ENCODE assay signal across 8 cellular contexts in the genomic region with DNA sequence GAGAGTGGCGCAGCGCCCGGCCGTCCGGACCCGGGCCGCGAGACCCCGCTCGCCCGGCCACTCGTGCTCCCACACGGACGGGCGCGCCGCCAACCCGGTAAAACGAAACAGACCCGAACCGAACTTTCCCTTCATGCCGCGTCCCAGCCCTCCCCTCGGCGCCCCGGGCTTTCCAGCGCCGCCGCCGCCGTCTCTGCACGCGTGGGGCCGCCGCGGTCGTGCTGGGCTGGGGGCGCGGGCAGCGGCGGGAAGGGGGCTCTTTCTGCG. TPM values are rescaled to one million over a fixed set of nuclear protein-coding genes. Genes with fewer than 3 reads are reported as not detected.
A peak's percentile ranks its signal among the peaks of the same experiment; 100 is the strongest.
DNase-seq lines count a peak whose midpoint lies in the region; FAIRE-seq and TF ChIP-seq lines count a peak whose summit lies in the region.

No MANE protein-coding gene starts in this region.

- H3K9me3 ChIP-seq in kidney (ENCODE audit: control insufficient read depth in 1 of 2, low read length in 2 of 2), result no peaks in the 10 kb centered on the region
- no peaks in the 10 kb centered on the region for H3K9me3 ChIP-seq in testis

- CTCF ChIA-PET in Calu3 (lab: Charles Lee), result no interaction called here

- peaks cover 7% of the 10 kb centered on the region for H3K36me3 Mint-ChIP-seq in activated T-helper 2 cell treated with anti-CD3 and anti-CD28 coated beads, Interferon-gamma antibody, Interleukin-2, Interleukin-4, amounts not matched to agents 10 μg/mL and 5 μg/mL and 100 μg/mL, durations not matched to agents 14 hours and 24 hours and 36 hours (ENCODE audit: low read depth)
- H3K36me3 Mint-ChIP-seq in activated CD4-positive, alpha-beta T cell treated with anti-CD3 and anti-CD28 coated beads, Interleukin-2, amount 10 ng/mL, durations not matched to agents 24 days and 14 days (ENCODE audit: low read depth), result peaks cover 7% of the 10 kb centered on the region
- H3K36me3 Mint-ChIP-seq in Calu3 (ENCODE audit: insufficient read depth, unreplicated experiment), result no peaks in the 10 kb centered on the region

- no TSS peak for BruUV-seq in Calu3 (replicated peaks; lab: Mats Ljungman, UMichigan)

- H3K27ac ChIP-seq in kidney (ENCODE audit: low read depth in 2 of 2, low read length in 2 of 2), result peak overlapping the region; percentile 90 to 92
- H3K27ac ChIP-seq in testis, result peak overlapping the region; percentile 90 to 95

- H3K4me1 Mint-ChIP-seq in activated T-helper 2 cell treated with anti-CD3 and anti-CD28 coated beads, Interferon-gamma antibody, Interleukin-2, Interleukin-4, amounts not matched to agents 10 μg/mL and 5 μg/mL and 100 μg/mL, durations not matched to agents 14 hours and 24 hours and 36 hours (ENCODE audit: low read depth), result peaks cover 16% of the 10 kb centered on the region
- H3K4me1 Mint-ChIP-seq in activated CD4-positive, alpha-beta T cell treated with anti-CD3 and anti-CD28 coated beads, Interleukin-2, amount 10 ng/mL, durations not matched to agents 24 days and 14 days, result peaks cover 10% of the 10 kb centered on the region
- peaks cover 19% of the 10 kb centered on the region for H3K4me1 Mint-ChIP-seq in Calu3 (ENCODE audit: low read depth, unreplicated experiment)

- H3K36me3 ChIP-seq in kidney (ENCODE audit: control insufficient read depth in 1 of 2, insufficient read depth in 2 of 2, low read length in 2 of 2), result no peaks in the 10 kb centered on the region
- no peaks in the 10 kb centered on the region for H3K36me3 ChIP-seq in testis (ENCODE audit: low read depth, missing control alignments)

- peaks cover 27% of the 10 kb centered on the region for H3K27me3 Mint-ChIP-seq in activated T-helper 2 cell treated with anti-CD3 and anti-CD28 coated beads, Interferon-gamma antibody, Interleukin-2, Interleukin-4, amounts not matched to agents 10 μg/mL and 5 μg/mL and 100 μg/mL, durations not matched to agents 14 hours and 24 hours and 36 hours (ENCODE audit: low read depth)
- peaks cover 37% of the 10 kb centered on the region for H3K27me3 Mint-ChIP-seq in activated CD4-positive, alpha-beta T cell treated with anti-CD3 and anti-CD28 coated beads, Interleukin-2, amount 10 ng/mL, durations not matched to agents 24 days and 14 days
- H3K27me3 Mint-ChIP-seq in Calu3 (ENCODE audit: unreplicated experiment), result no peaks in the 10 kb centered on the region

- TF ChIP-seq POLR2A in testis (IDR thresholded peaks at IDR 0.05) (no peak), H54 (IDR thresholded peaks at IDR 0.05; ENCODE audit: low read depth, low read length) (no peak)

- H3K9ac ChIP-seq in kidney (ENCODE audit: low read length in 2 of 2), result peak overlapping the region; percentile 64 to 72

- 2% methylated on average over 40 of the region's 42 CpGs; no CpG with 5 or more reads in 1 of the 2 donors for WGBS in testis, 2 donors

- H3K4me3 ChIP-seq in kidney (ENCODE audit: low read length in 2 of 2) (peak overlapping the region; percentile 57 to 75), testis (peak overlapping the region; percentile 79 to 95)

- H3K4me1 ChIP-seq in kidney (ENCODE audit: control insufficient read depth in 1 of 2, insufficient read depth in 1 of 2, low read depth in 1 of 2, low read length in 2 of 2) (peaks cover 7 to 11% of the 10 kb centered on the region in 2 donors), testis (no peaks in the 10 kb centered on the region)

- intact Hi-C loops in activated T-helper 2 cell treated with anti-CD3 and anti-CD28 coated beads, Interferon-gamma antibody, Interleukin-2, Interleukin-4, amounts not matched to agents 10 μg/mL and 5 μg/mL and 100 μg/mL, durations not matched to agents 14 hours and 24 hours and 36 hours (cut with micrococcal nuclease), result loop anchor here (2.0 to 10.0 kb wide), 9 partner anchors 75 to 973 kb away; partner anchors contain the start of genes ABCE1, ANAPC10, MMAA and ZNF827
- intact Hi-C loops in kidney (cut with DNase I) (no loop called here), testis (cut with DNase I; ENCODE audit: low total_unique reads) (no loop called here), Calu3 (cut with micrococcal nuclease; ENCODE audit: unreplicated experiment) (loop anchor here (5.0 to 10.0 kb wide), 2 partner anchors 75 to 253 kb away; no protein-coding TSS in a partner anchor)
- intact Hi-C loops in activated CD4-positive, alpha-beta T cell treated with anti-CD3 and anti-CD28 coated beads, Interleukin-2, amount 10 ng/mL, durations not matched to agents 24 days and 14 days (cut with micrococcal nuclease), result loop anchor here (1.0 to 10.0 kb wide), 11 partner anchors 75 to 1967 kb away; partner anchors contain the start of genes ABCE1, ANAPC10, MMAA and SMARCA5

- H3K4me3 Mint-ChIP-seq in activated T-helper 2 cell treated with anti-CD3 and anti-CD28 coated beads, Interferon-gamma antibody, Interleukin-2, Interleukin-4, amounts not matched to agents 10 μg/mL and 5 μg/mL and 100 μg/mL, durations not matched to agents 14 hours and 24 hours and 36 hours (ENCODE audit: low read depth), result no peak overlapping the region
- no peak overlapping the region for H3K4me3 Mint-ChIP-seq in activated CD4-positive, alpha-beta T cell treated with anti-CD3 and anti-CD28 coated beads, Interleukin-2, amount 10 ng/mL, durations not matched to agents 24 days and 14 days
- no peak overlapping the region for H3K4me3 Mint-ChIP-seq in Calu3 (ENCODE audit: low read depth, unreplicated experiment)

- H3K9me3 Mint-ChIP-seq in activated T-helper 2 cell treated with anti-CD3 and anti-CD28 coated beads, Interferon-gamma antibody, Interleukin-2, Interleukin-4, amounts not matched to agents 10 μg/mL and 5 μg/mL and 100 μg/mL, durations not matched to agents 14 hours and 24 hours and 36 hours, result no peaks in the 10 kb centered on the region
- peaks cover 7% of the 10 kb centered on the region for H3K9me3 Mint-ChIP-seq in activated CD4-positive, alpha-beta T cell treated with anti-CD3 and anti-CD28 coated beads, Interleukin-2, amount 10 ng/mL, durations not matched to agents 24 days and 14 days
- no peaks in the 10 kb centered on the region for H3K9me3 Mint-ChIP-seq in Calu3 (ENCODE audit: low read depth, unreplicated experiment)

- no peaks in the 10 kb centered on the region for H3K27me3 ChIP-seq in testis

- H3K27ac Mint-ChIP-seq in activated T-helper 2 cell treated with anti-CD3 and anti-CD28 coated beads, Interferon-gamma antibody, Interleukin-2, Interleukin-4, amounts not matched to agents 10 μg/mL and 5 μg/mL and 100 μg/mL, durations not matched to agents 14 hours and 24 hours and 36 hours, result no peak overlapping the region
- no peak overlapping the region for H3K27ac Mint-ChIP-seq in activated CD4-positive, alpha-beta T cell treated with anti-CD3 and anti-CD28 coated beads, Interleukin-2, amount 10 ng/mL, durations not matched to agents 24 days and 14 days
- H3K27ac Mint-ChIP-seq in Calu3 (ENCODE audit: unreplicated experiment), result no peak overlapping the region

- FAIRE-seq in kidney (lab: Jason Lieb, UNC) (no peak), H54 (lab: Jason Lieb, UNC) (no peak)

- TF ChIP-seq CTCF in kidney (IDR thresholded peaks at IDR 0.05; ENCODE audit: borderline replicate concordance, extremely low read depth, insufficient read depth) (no peak), testis (IDR thresholded peaks at IDR 0.05) (no peak), Calu3 (IDR thresholded peaks at IDR 0.05; ENCODE audit: unreplicated experiment) (no peak)

- DNase-seq in activated T-cell treated with anti-CD3 and anti-CD28 coated beads for 4 hours, result peak; percentile 1
- no peak for DNase-seq in activated T-cell treated with anti-CD3 and anti-CD28 coated beads, Interleukin-2, amount 50 U/mL, for 1 hour
- DNase-seq in activated T-helper 2 cell treated with anti-CD3 and anti-CD28 coated beads, Interferon-gamma antibody, Interleukin-2, Interleukin-4, amounts not matched to agents 10 μg/mL and 5 μg/mL and 100 μg/mL, durations not matched to agents 14 hours and 24 hours and 36 hours (ENCODE audit: low spot score), result peak; percentile 20
- DNase-seq in kidney, result no peak
- no peak for DNase-seq in testis
- DNase-seq in activated CD4-positive, alpha-beta T cell treated with anti-CD3 and anti-CD28 coated beads, Interleukin-2, amount 10 ng/mL, durations not matched to agents 24 days and 14 days, result no peak
- DNase-seq in H54 (ENCODE audit: insufficient read length, low spot score), result no peak
- DNase-seq in Calu3, result no peak

RNA-seq across cellular contexts. Expression of gene SMAD1, which starts 0.2 kb away (rescaled TPM):
- total RNA-seq in activated T-helper 2 cell treated with anti-CD3 and anti-CD28 coated beads, Interferon-gamma antibody, Interleukin-2, Interleukin-4, amounts not matched to agents 10 μg/mL and 5 μg/mL and 100 μg/mL, durations not matched to agents 14 hours and 24 hours and 36 hours, result 5.8 and 7.5 TPM in 2 replicates
- total RNA-seq in kidney (39.5 TPM), testis (10 to 100 TPM; 29.6 to 37.6 TPM), Calu3 (2022) (15.3 and 19.3 TPM in 2 replicates)
- polyA plus RNA-seq in kidney (ENCODE audit: insufficient read depth, low read depth, low replicate concordance) (8.9 TPM), testis (ENCODE audit: insufficient read depth, low read depth, low replicate concordance) (30.1 TPM)
- 3.9 and 4.3 TPM in 2 replicates for total RNA-seq in activated CD4-positive, alpha-beta T cell treated with anti-CD3 and anti-CD28 coated beads, Interleukin-2, amount 10 ng/mL, durations not matched to agents 24 days and 14 days

Comparison
In these comparisons a context has a peak if more than half of its experiments do, and no peak if none do; other contexts are left out.
1. DNase-seq: peak in activated T-cell treated with anti-CD3 and anti-CD28 coated beads for 4 hours (single experiment) and activated T-helper 2 cell treated with anti-CD3 and anti-CD28 coated beads, Interferon-gamma antibody, Interleukin-2, Interleukin-4, amounts not matched to agents 10 μg/mL and 5 μg/mL and 100 μg/mL, durations not matched to agents 14 hours and 24 hours and 36 hours (single experiment); none in activated T-cell treated with anti-CD3 and anti-CD28 coated beads, Interleukin-2, amount 50 U/mL, for 1 hour (single experiment), kidney (single experiment), testis (single experiment), activated CD4-positive, alpha-beta T cell treated with anti-CD3 and anti-CD28 coated beads, Interleukin-2, amount 10 ng/mL, durations not matched to agents 24 days and 14 days (single experiment), H54 (single experiment) and Calu3 (single experiment).
2. intact Hi-C loops: an anchor here in activated T-helper 2 cell treated with anti-CD3 and anti-CD28 coated beads, Interferon-gamma antibody, Interleukin-2, Interleukin-4, amounts not matched to agents 10 μg/mL and 5 μg/mL and 100 μg/mL, durations not matched to agents 14 hours and 24 hours and 36 hours (2.0 to 10.0 kb wide), activated CD4-positive, alpha-beta T cell treated with anti-CD3 and anti-CD28 coated beads, Interleukin-2, amount 10 ng/mL, durations not matched to agents 24 days and 14 days (1.0 to 10.0 kb wide) and Calu3 (5.0 to 10.0 kb wide); none called in kidney and testis.